Comparison of ENCODE assay signal across 20 cellular contexts in genomic region chr6:67160820-67161219, GRCh38.
DNase-seq lines count a peak whose midpoint lies in the region; ATAC-seq, FAIRE-seq and TF ChIP-seq lines count a peak whose summit lies in the region.
"Had no signal": no experiment of that assay in that cellular context is flagged by ENCODE, and none has a peak within 500 bp of the region (broad histone marks: within the 10 kb centered on the region; RNA-seq: fewer than 3 reads in every experiment).

No MANE protein-coding gene starts in this region.

- WGBS in K562 (ENCODE audit: insufficient coverage, low coverage, missing lambda C conversion rate): 18% methylated on average over 1 of the region's 1 CpG

- no peaks in the 10 kb centered on the region for H3K79me2 ChIP-seq in K562 (ENCODE audit: control insufficient read depth, insufficient read depth, low read length)

- no peak overlapping the region for H3K4me3 ChIP-seq in K562
- H3K4me3 ChIP-seq in upper lobe of right lung: no peak overlapping the region
- H3K4me3 ChIP-seq: A549; BLaER1 treated with 17β-estradiol and CSF1 and Interleukin-3, amounts not matched to agents 10 nM and 100 nM had no signal

- no peak overlapping the region for H3K4me2 ChIP-seq in K562 (ENCODE audit: insufficient read depth, low read length)
- H3K4me2 ChIP-seq: A549; BLaER1 treated with 17β-estradiol and CSF1 and Interleukin-3, amounts not matched to agents 10 nM and 100 nM had no signal

- no peaks in the 10 kb centered on the region for H3K27me3 ChIP-seq in K562 (ENCODE audit: control insufficient read depth in 2 of 2, insufficient read depth in 2 of 2, low read length in 2 of 2)
- no peaks in the 10 kb centered on the region for H3K27me3 ChIP-seq in upper lobe of right lung
- H3K27me3 ChIP-seq: BLaER1 treated with 17β-estradiol and CSF1 and Interleukin-3, amounts not matched to agents 10 nM and 100 nM had no signal

- no peak for TF ChIP-seq CTCF in K562 (IDR thresholded peaks at IDR 0.05 in 2 of 3, conservative IDR thresholded peaks at IDR 0.05 in 1 of 3; ENCODE audit: insufficient read depth in 2 of 3, low read depth in 1 of 3, low read length in 3 of 3)
- no peak for TF ChIP-seq CTCF in upper lobe of right lung (IDR thresholded peaks at IDR 0.05)

- H3K36me3 ChIP-seq in K562 (ENCODE audit: control insufficient read depth, insufficient read depth, low read length) (no peaks in the 10 kb centered on the region), upper lobe of right lung (no peaks in the 10 kb centered on the region)
- H3K36me3 ChIP-seq: BLaER1 treated with 17β-estradiol and CSF1 and Interleukin-3, amounts not matched to agents 10 nM and 100 nM had no signal

- CTCF ChIA-PET in K562 (lab: Yijun Ruan, JAX; ENCODE audit: low intra/inter-chr PET ratio): no interaction called here

- POLR2A ChIA-PET in K562 (lab: Yijun Ruan, JAX): no interaction called here

- intact Hi-C loops in K562 (cut with micrococcal nuclease): no loop called here
- intact Hi-C loops in upper lobe of right lung (cut with DNase I): no loop called here
- intact Hi-C loops in posterior vena cava (cut with DNase I): loop anchor here in 1 of 2 donors (5.0 kb wide), 1 partner anchor 344 kb away; no protein-coding TSS in a partner anchor

- no peak for TF ChIP-seq POLR2A in K562 (conservative IDR thresholded peaks at IDR 0.05)

- peaks cover 3% of the 10 kb centered on the region; the same call in 1 of the 2 replicates for H3K9me3 ChIP-seq in K562 (replicated peaks; ENCODE audit: control insufficient read depth, insufficient read depth, low read depth, low read length)
- H3K9me3 ChIP-seq in upper lobe of right lung: no peaks in the 10 kb centered on the region
- H3K9me3 ChIP-seq: A549, Caco-2 had no signal

- no peak for TF ChIP-seq RAD21 in K562 (CRISPR knock-in tag; conservative IDR thresholded peaks at IDR 0.05 in 1 of 2, IDR thresholded peaks at IDR 0.05 in 1 of 2)

- BruUV-seq in K562 (replicated peaks; lab: Mats Ljungman, UMichigan): no TSS peak

- no peak overlapping the region for H3K9ac ChIP-seq in K562 (ENCODE audit: insufficient read depth in 1 of 2, low read depth in 2 of 2, low read length in 2 of 2)
- H3K9ac ChIP-seq: BLaER1 treated with 17β-estradiol and CSF1 and Interleukin-3, amounts not matched to agents 10 nM and 100 nM had no signal

- no peak overlapping the region for H3K27ac ChIP-seq in K562 (ENCODE audit: extremely low read depth, low read depth, low read length)
- no peak overlapping the region for H3K27ac ChIP-seq in upper lobe of right lung
- H3K27ac ChIP-seq: 22Rv1; A549; BLaER1 treated with 17β-estradiol and CSF1 and Interleukin-3, amounts not matched to agents 10 nM and 100 nM; C4-2B had no signal

- no peak for ATAC-seq in K562
- ATAC-seq in upper lobe of right lung: no peak
- ATAC-seq: A549; CD8-positive, alpha-beta T cell had no signal

- no peak for TF ChIP-seq EP300 in K562 (IDR thresholded peaks at IDR 0.05; ENCODE audit: low read length)

- no peak for FAIRE-seq in K562 (lab: Jason Lieb, UNC)
- FAIRE-seq: A549, D721Med, G401.6, GM12891 had no signal

- H3K9me1 ChIP-seq in K562 (ENCODE audit: control insufficient read depth, insufficient read depth, low read length): no peaks in the 10 kb centered on the region

- no peaks in the 10 kb centered on the region for H4K20me1 ChIP-seq in K562 (replicated peaks; ENCODE audit: control insufficient read depth, insufficient read depth, low read length)
- H4K20me1 ChIP-seq: BLaER1 treated with 17β-estradiol and CSF1 and Interleukin-3, amounts not matched to agents 10 nM and 100 nM had no signal

- no peak overlapping the region for H2AFZ ChIP-seq in K562 (ENCODE audit: low read depth, low read length)

- in situ Hi-C loops in K562 (cut with MboI): no loop called here

- H3K4me1 ChIP-seq in K562 (replicated peaks in 1 of 2; ENCODE audit: control insufficient read depth in 2 of 2, insufficient read depth in 2 of 2, low read length in 2 of 2): no peaks in the 10 kb centered on the region
- no peaks in the 10 kb centered on the region for H3K4me1 ChIP-seq in upper lobe of right lung
- H3K4me1 ChIP-seq: A549; BLaER1 treated with 17β-estradiol and CSF1 and Interleukin-3, amounts not matched to agents 10 nM and 100 nM; Caco-2 had no signal

- DNase-seq in DMS53 (lab: John Stamatoyannopoulos, UW) (peak; percentile 38), DMS53 treated with DMSO at 0.1 percent for 48 hours (lab: John Stamatoyannopoulos, UW; ENCODE audit: unreplicated experiment) (no peak), K562 (ENCODE audit: extremely low read depth in 1 of 4, low spot score in 3 of 4) (no peak), upper lobe of right lung (peak; percentile 17), H4 (ENCODE audit: low spot score) (no peak), posterior vena cava (ENCODE audit: low spot score) (no peak)
- DNase-seq: AML-193; Caco-2; Calu3; CD4-positive, alpha-beta T cell; CD8-positive, alpha-beta T cell; DMS79 treated with DMSO at 0.1 percent for 48 hours; GF-D8 had no signal

TF ChIP-seq in K562, 482 proteins besides CTCF, POLR2A, EP300 and RAD21 (continues in another document):
- TF ChIP-seq GATAD2A (IDR thresholded peaks at IDR 0.05) (no peak), BRD9 (IDR thresholded peaks at IDR 0.05; ENCODE audit: low read depth, partially characterized antibody) (no peak), JUNB (CRISPR knock-in tag; conservative IDR thresholded peaks at IDR 0.05) (no peak), ZNF143 (CRISPR knock-in tag; IDR thresholded peaks at IDR 0.05) (no peak), KDM4B (IDR thresholded peaks at IDR 0.05; ENCODE audit: borderline replicate concordance in 2 of 2, low read depth in 1 of 2) (no peak), ZFP36 (IDR thresholded peaks at IDR 0.05; ENCODE audit: low read depth, low read length, partially characterized antibody) (peak; percentile 40), SRF (CRISPR knock-in tag; IDR thresholded peaks at IDR 0.05) (no peak), CC2D1A (IDR thresholded peaks at IDR 0.05) (no peak), KLF1 (tag; IDR thresholded peaks at IDR 0.05) (no peak), TEAD1 (CRISPR knock-in tag; IDR thresholded peaks at IDR 0.05) (no peak), ZBED1 (IDR thresholded peaks at IDR 0.05) (no peak), GTF2E2 (tag; IDR thresholded peaks at IDR 0.05) (no peak), USF2 (CRISPR knock-in tag; IDR thresholded peaks at IDR 0.05) (no peak), ZNF184 (CRISPR knock-in tag; IDR thresholded peaks at IDR 0.05) (no peak)
- TF ChIP-seq, protein P1, sequence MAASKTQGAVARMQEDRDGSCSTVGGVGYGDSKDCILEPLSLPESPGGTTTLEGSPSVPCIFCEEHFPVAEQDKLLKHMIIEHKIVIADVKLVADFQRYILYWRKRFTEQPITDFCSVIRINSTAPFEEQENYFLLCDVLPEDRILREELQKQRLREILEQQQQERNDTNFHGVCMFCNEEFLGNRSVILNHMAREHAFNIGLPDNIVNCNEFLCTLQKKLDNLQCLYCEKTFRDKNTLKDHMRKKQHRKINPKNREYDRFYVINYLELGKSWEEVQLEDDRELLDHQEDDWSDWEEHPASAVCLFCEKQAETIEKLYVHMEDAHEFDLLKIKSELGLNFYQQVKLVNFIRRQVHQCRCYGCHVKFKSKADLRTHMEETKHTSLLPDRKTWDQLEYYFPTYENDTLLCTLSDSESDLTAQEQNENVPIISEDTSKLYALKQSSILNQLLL (CRISPR knock-in tag; IDR thresholded peaks at IDR 0.05; ENCODE audit: borderline replicate concordance): no peak
- TF ChIP-seq, protein P2, sequence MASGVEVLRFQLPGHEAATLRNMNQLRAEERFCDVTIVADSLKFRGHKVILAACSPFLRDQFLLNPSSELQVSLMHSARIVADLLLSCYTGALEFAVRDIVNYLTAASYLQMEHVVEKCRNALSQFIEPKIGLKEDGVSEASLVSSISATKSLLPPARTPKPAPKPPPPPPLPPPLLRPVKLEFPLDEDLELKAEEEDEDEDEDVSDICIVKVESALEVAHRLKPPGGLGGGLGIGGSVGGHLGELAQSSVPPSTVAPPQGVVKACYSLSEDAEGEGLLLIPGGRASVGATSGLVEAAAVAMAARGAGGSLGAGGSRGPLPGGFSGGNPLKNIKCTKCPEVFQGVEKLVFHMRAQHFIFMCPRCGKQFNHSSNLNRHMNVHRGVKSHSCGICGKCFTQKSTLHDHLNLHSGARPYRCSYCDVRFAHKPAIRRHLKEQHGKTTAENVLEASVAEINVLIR (CRISPR knock-in tag; IDR thresholded peaks at IDR 0.05): no peak
- TF ChIP-seq, protein P3, sequence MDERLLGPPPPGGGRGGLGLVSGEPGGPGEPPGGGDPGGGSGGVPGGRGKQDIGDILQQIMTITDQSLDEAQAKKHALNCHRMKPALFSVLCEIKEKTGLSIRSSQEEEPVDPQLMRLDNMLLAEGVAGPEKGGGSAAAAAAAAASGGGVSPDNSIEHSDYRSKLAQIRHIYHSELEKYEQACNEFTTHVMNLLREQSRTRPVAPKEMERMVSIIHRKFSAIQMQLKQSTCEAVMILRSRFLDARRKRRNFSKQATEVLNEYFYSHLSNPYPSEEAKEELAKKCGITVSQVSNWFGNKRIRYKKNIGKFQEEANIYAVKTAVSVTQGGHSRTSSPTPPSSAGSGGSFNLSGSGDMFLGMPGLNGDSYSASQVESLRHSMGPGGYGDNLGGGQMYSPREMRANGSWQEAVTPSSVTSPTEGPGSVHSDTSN (CRISPR knock-in tag; IDR thresholded peaks at IDR 0.05; ENCODE audit: low read depth): no peak
- TF ChIP-seq, protein P3 (tag; conservative IDR thresholded peaks at IDR 0.05; ENCODE audit: low read depth): no peak

Comparison
In these comparisons a context has a peak if more than half of its experiments do, and no peak if none do; other contexts are left out.
1. DNase-seq: peak in DMS53 (single experiment) and upper lobe of right lung (single experiment); none in DMS53 treated with DMSO at 0.1 percent for 48 hours (single experiment), K562 (0 of 4), H4 (single experiment) and posterior vena cava (single experiment).